1 cellular context compared by ENCODE assay signal in the genomic region with DNA sequence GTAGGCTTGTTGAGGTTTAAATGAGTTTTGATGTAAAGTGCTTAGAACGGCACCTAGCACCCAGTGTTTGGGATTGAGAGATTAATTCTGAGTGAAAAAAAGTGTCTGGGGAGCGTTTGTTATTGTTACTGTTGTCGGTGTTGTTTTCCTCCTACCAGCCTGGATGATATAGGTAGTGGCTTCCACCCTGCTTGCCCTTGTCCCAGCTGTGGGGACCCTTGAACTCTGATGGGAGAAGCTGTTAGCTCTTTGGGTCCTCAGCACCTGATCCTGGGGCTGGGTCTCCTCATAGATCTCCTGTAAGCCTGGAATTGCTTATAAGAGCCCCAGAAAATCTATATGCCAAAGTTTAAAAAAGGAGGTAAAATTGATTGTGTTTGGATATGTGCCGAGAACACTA.
TF ChIP-seq lines count a peak whose summit lies in the region.

No MANE protein-coding gene starts in this region.

TF ChIP-seq in liver, 16 proteins besides CTCF, POLR2A, EP300 and RAD21 (continued from another document):
- no peak for TF ChIP-seq ZBTB33 (IDR thresholded peaks at IDR 0.05)
